8 cellular contexts compared by ENCODE assay signal in the genomic region with DNA sequence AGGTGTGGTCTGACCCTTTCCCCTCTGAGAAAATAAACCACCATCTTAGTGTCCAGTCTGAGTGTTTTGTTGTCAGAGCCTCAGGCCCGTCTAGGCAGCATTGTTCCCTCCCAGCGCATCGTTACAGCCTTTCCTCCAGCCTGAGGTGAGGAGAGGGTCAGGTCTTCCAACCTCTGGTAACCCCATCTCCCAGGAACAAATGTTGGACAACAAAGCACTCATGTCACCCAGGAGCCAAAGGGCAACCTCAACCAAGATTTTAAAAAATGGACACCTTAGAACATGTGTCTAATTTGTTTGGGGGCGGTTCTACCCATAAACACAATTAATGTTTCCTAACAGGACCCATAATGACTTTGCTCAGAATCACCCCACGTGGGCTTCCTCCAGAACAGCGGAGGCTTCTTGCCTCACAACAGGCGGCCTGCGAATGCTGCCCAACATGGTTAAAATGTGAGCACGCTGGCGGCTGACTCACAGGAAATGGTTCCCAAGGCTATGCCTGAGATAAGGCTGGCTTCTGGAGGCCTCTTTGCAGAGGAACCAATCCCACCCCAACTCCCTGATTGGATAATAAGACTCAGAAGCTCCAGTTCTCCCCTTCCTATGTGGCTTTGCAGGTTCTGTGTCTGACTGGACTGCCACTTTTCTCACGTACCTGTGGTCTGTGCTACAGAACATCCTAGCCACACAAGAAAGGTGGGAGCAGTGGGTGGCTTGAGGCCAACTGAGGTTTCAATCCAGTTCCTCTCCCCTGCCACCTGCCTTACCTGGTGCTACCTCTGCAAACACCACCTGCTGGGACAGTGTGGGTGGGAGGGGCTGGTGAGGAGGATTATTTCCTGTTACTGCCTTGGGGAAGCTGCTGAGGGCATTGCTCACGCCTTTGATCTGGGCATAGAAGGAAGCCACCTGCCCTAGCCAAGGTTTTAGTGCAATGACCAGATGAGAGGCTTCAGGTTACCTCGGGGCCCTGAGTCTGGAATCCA.
DNase-seq lines count a peak whose midpoint lies in the region; ATAC-seq and TF ChIP-seq lines count a peak whose summit lies in the region.

No MANE protein-coding gene starts in this region.

- H3K4me1 Mint-ChIP-seq in endothelial cell (ENCODE audit: unreplicated experiment): peaks cover 63% of the 10 kb centered on the region
- peaks cover 17% of the 10 kb centered on the region for H3K4me1 Mint-ChIP-seq in osteocyte (ENCODE audit: unreplicated experiment)

- DNase-seq in DMS53 treated with DMSO at 0.1 percent for 48 hours (lab: John Stamatoyannopoulos, UW; ENCODE audit: unreplicated experiment) (peak; percentile 97), NCI-H146 (lab: John Stamatoyannopoulos, UW) (peak; percentile 94), endothelial cell (ENCODE audit: low spot score) (peak; percentile 59), osteocyte (ENCODE audit: extremely low spot score, unreplicated experiment) (no peak), occipital lobe (lab: John Stamatoyannopoulos, UW) (no peak), HuH-7.5 (ENCODE audit: low spot score) (no peak)
- DNase-seq in activated CD4-positive, alpha-beta T cell treated with anti-CD3 and anti-CD28 coated beads for 48 hours: peak; percentile 71

- H3K27me3 Mint-ChIP-seq in endothelial cell (ENCODE audit: unreplicated experiment) (peaks cover 3% of the 10 kb centered on the region), osteocyte (ENCODE audit: unreplicated experiment) (peaks cover 10% of the 10 kb centered on the region)

- TF ChIP-seq CTCF in endothelial cell (IDR thresholded peaks at IDR 0.05; ENCODE audit: unreplicated experiment): no peak
- no peak for TF ChIP-seq CTCF in osteocyte (IDR thresholded peaks at IDR 0.05)

- H3K9me3 Mint-ChIP-seq in endothelial cell (ENCODE audit: unreplicated experiment) (no peaks in the 10 kb centered on the region), osteocyte (ENCODE audit: unreplicated experiment) (no peaks in the 10 kb centered on the region)

- H3K4me3 Mint-ChIP-seq in endothelial cell (ENCODE audit: unreplicated experiment) (peak overlapping the region; percentile 45), osteocyte (ENCODE audit: unreplicated experiment) (no peak overlapping the region)

- H3K36me3 Mint-ChIP-seq in endothelial cell (ENCODE audit: low read depth, unreplicated experiment) (no peaks in the 10 kb centered on the region), osteocyte (ENCODE audit: unreplicated experiment) (no peaks in the 10 kb centered on the region)

- peak overlapping the region; percentile 94 for H3K27ac Mint-ChIP-seq in endothelial cell (ENCODE audit: unreplicated experiment)
- peak overlapping the region; percentile 55 for H3K27ac Mint-ChIP-seq in osteocyte (ENCODE audit: unreplicated experiment)

- no peak for ATAC-seq in GM18858 (IDR thresholded peaks at IDR 0.05; ENCODE audit: unreplicated experiment)

Comparison
In these comparisons a context has a peak if more than half of its experiments do, and no peak if none do; other contexts are left out.
1. DNase-seq: peak in DMS53 treated with DMSO at 0.1 percent for 48 hours (single experiment), NCI-H146 (single experiment), activated CD4-positive, alpha-beta T cell treated with anti-CD3 and anti-CD28 coated beads for 48 hours (single experiment) and endothelial cell (single experiment); none in osteocyte (single experiment), occipital lobe (single experiment) and HuH-7.5 (single experiment).